1 cellular context compared by ENCODE assay signal in genomic region chr20:50274570-50275430, GRCh38.
A peak's percentile ranks its signal among the peaks of the same experiment; 100 is the strongest.
TF ChIP-seq lines count a peak whose summit lies in the region.

No MANE protein-coding gene starts in this region.

TF ChIP-seq in HepG2, 621 proteins besides CTCF, POLR2A, EP300 and RAD21 (continued from another document and continues in another):
- TF ChIP-seq ZNF724P (CRISPR knock-in tag; IDR thresholded peaks at IDR 0.05; ENCODE audit: borderline replicate concordance): 0 out of 2 replicates have a peak, but pooled peaks have one; percentile 32
- no peak for TF ChIP-seq THYN1 (CRISPR knock-in tag; IDR thresholded peaks at IDR 0.05; ENCODE audit: borderline replicate concordance, low read depth)
- no peak for TF ChIP-seq ZNF17 (CRISPR knock-in tag; IDR thresholded peaks at IDR 0.05)
- TF ChIP-seq FOSL2 (CRISPR knock-in tag; IDR thresholded peaks at IDR 0.05): peak; percentile 90
- peak; percentile 76; the same call in 1 of the 2 replicates for TF ChIP-seq KMT2A (CRISPR knock-in tag; IDR thresholded peaks at IDR 0.05)
- TF ChIP-seq HOXA7 (CRISPR knock-in tag; IDR thresholded peaks at IDR 0.05): no peak
- TF ChIP-seq NFRKB (IDR thresholded peaks at IDR 0.05): no peak
- TF ChIP-seq MAFK (conservative IDR thresholded peaks at IDR 0.05 in 1 of 2, IDR thresholded peaks at IDR 0.05 in 1 of 2; ENCODE audit: low read length in 2 of 2): no peak
- no peak for TF ChIP-seq RNF2 (conservative IDR thresholded peaks at IDR 0.05; ENCODE audit: low read depth)
- no peak for TF ChIP-seq ZNF841 (CRISPR knock-in tag; IDR thresholded peaks at IDR 0.05; ENCODE audit: borderline replicate concordance)
- peak; percentile 97 for TF ChIP-seq HOXA3 (CRISPR knock-in tag; IDR thresholded peaks at IDR 0.05)
- peak; percentile 73 for TF ChIP-seq SSRP1 (CRISPR knock-in tag; IDR thresholded peaks at IDR 0.05)
- no peak for TF ChIP-seq HDAC6 (IDR thresholded peaks at IDR 0.05; ENCODE audit: low read depth, low read length)
- TF ChIP-seq GATAD2A (CRISPR knock-in tag; IDR thresholded peaks at IDR 0.05): peak; percentile 100
- TF ChIP-seq, protein P1, sequence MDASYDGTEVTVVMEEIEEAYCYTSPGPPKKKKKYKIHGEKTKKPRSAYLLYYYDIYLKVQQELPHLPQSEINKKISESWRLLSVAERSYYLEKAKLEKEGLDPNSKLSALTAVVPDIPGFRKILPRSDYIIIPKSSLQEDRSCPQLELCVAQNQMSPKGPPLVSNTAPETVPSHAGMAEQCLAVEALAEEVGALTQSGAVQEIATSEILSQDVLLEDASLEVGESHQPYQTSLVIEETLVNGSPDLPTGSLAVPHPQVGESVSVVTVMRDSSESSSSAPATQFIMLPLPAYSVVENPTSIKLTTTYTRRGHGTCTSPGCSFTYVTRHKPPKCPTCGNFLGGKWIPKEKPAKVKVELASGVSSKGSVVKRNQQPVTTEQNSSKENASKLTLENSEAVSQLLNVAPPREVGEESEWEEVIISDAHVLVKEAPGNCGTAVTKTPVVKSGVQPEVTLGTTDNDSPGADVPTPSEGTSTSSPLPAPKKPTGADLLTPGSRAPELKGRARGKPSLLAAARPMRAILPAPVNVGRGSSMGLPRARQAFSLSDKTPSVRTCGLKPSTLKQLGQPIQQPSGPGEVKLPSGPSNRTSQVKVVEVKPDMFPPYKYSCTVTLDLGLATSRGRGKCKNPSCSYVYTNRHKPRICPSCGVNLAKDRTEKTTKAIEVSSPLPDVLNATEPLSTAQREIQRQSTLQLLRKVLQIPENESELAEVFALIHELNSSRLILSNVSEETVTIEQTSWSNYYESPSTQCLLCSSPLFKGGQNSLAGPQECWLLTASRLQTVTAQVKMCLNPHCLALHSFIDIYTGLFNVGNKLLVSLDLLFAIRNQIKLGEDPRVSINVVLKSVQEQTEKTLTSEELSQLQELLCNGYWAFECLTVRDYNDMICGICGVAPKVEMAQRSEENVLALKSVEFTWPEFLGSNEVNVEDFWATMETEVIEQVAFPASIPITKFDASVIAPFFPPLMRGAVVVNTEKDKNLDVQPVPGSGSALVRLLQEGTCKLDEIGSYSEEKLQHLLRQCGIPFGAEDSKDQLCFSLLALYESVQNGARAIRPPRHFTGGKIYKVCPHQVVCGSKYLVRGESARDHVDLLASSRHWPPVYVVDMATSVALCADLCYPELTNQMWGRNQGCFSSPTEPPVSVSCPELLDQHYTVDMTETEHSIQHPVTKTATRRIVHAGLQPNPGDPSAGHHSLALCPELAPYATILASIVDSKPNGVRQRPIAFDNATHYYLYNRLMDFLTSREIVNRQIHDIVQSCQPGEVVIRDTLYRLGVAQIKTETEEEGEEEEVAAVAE (CRISPR knock-in tag; IDR thresholded peaks at IDR 0.05; ENCODE audit: borderline replicate concordance): 0 out of 2 replicates have a peak, but pooled peaks have one; percentile 59
- TF ChIP-seq, protein P2, sequence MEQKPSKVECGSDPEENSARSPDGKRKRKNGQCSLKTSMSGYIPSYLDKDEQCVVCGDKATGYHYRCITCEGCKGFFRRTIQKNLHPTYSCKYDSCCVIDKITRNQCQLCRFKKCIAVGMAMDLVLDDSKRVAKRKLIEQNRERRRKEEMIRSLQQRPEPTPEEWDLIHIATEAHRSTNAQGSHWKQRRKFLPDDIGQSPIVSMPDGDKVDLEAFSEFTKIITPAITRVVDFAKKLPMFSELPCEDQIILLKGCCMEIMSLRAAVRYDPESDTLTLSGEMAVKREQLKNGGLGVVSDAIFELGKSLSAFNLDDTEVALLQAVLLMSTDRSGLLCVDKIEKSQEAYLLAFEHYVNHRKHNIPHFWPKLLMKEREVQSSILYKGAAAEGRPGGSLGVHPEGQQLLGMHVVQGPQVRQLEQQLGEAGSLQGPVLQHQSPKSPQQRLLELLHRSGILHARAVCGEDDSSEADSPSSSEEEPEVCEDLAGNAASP (CRISPR knock-in tag; IDR thresholded peaks at IDR 0.05; ENCODE audit: borderline replicate concordance): peak; percentile 96
- TF ChIP-seq ZKSCAN5 (CRISPR knock-in tag; IDR thresholded peaks at IDR 0.05): peak; percentile 76
- TF ChIP-seq HHEX (CRISPR knock-in tag; IDR thresholded peaks at IDR 0.05): no peak
- TF ChIP-seq IKZF4 (CRISPR knock-in tag; IDR thresholded peaks at IDR 0.05; ENCODE audit: borderline replicate concordance, low read depth, not compliant biosample characterization): peak; percentile 78
- TF ChIP-seq, protein P3, sequence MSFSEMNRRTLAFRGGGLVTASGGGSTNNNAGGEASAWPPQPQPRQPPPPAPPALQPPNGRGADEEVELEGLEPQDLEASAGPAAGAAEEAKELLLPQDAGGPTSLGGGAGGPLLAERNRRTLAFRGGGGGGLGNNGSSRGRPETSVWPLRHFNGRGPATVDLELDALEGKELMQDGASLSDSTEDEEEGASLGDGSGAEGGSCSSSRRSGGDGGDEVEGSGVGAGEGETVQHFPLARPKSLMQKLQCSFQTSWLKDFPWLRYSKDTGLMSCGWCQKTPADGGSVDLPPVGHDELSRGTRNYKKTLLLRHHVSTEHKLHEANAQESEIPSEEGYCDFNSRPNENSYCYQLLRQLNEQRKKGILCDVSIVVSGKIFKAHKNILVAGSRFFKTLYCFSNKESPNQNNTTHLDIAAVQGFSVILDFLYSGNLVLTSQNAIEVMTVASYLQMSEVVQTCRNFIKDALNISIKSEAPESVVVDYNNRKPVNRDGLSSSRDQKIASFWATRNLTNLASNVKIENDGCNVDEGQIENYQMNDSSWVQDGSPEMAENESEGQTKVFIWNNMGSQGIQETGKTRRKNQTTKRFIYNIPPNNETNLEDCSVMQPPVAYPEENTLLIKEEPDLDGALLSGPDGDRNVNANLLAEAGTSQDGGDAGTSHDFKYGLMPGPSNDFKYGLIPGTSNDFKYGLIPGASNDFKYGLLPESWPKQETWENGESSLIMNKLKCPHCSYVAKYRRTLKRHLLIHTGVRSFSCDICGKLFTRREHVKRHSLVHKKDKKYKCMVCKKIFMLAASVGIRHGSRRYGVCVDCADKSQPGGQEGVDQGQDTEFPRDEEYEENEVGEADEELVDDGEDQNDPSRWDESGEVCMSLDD (CRISPR knock-in tag; IDR thresholded peaks at IDR 0.05; ENCODE audit: borderline replicate concordance): peak; percentile 46; the same call in 1 of the 2 replicates
- peak; percentile 58 for TF ChIP-seq XRCC5 (optimal IDR thresholded peaks at IDR 0.05; ENCODE audit: low read length)
- peak; percentile 93 for TF ChIP-seq PITX1 (CRISPR knock-in tag; IDR thresholded peaks at IDR 0.05)
- peak; percentile 34; the same call in 1 of the 2 replicates for TF ChIP-seq DRAP1 (CRISPR knock-in tag; IDR thresholded peaks at IDR 0.05)
- no peak for TF ChIP-seq KDM5A (IDR thresholded peaks at IDR 0.05; ENCODE audit: borderline replicate concordance, low read length)
- TF ChIP-seq TGIF2 (CRISPR knock-in tag; IDR thresholded peaks at IDR 0.05): 0 out of 2 replicates have a peak, but pooled peaks have one; percentile 24
- peak; percentile 96 for TF ChIP-seq SP4 (CRISPR knock-in tag; IDR thresholded peaks at IDR 0.05)
- no peak; the same call in 1 of the 2 replicates for TF ChIP-seq ZNF639 (CRISPR knock-in tag; conservative IDR thresholded peaks at IDR 0.05)
- TF ChIP-seq ZNF549 (CRISPR knock-in tag; IDR thresholded peaks at IDR 0.05): 0 out of 2 replicates have a peak, but pooled peaks have one; percentile 85
- TF ChIP-seq FOXK1 (CRISPR knock-in tag; IDR thresholded peaks at IDR 0.05; ENCODE audit: borderline replicate concordance, low read depth): peak; percentile 86; the same call in 1 of the 2 replicates
- TF ChIP-seq, protein P4, sequence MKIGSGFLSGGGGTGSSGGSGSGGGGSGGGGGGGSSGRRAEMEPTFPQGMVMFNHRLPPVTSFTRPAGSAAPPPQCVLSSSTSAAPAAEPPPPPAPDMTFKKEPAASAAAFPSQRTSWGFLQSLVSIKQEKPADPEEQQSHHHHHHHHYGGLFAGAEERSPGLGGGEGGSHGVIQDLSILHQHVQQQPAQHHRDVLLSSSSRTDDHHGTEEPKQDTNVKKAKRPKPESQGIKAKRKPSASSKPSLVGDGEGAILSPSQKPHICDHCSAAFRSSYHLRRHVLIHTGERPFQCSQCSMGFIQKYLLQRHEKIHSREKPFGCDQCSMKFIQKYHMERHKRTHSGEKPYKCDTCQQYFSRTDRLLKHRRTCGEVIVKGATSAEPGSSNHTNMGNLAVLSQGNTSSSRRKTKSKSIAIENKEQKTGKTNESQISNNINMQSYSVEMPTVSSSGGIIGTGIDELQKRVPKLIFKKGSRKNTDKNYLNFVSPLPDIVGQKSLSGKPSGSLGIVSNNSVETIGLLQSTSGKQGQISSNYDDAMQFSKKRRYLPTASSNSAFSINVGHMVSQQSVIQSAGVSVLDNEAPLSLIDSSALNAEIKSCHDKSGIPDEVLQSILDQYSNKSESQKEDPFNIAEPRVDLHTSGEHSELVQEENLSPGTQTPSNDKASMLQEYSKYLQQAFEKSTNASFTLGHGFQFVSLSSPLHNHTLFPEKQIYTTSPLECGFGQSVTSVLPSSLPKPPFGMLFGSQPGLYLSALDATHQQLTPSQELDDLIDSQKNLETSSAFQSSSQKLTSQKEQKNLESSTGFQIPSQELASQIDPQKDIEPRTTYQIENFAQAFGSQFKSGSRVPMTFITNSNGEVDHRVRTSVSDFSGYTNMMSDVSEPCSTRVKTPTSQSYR (CRISPR knock-in tag; IDR thresholded peaks at IDR 0.05; ENCODE audit: borderline replicate concordance): peak; percentile 85; the same call in 1 of the 2 replicates
- peak; percentile 84 for TF ChIP-seq WIZ (CRISPR knock-in tag; IDR thresholded peaks at IDR 0.05)
- peak; percentile 46; the same call in 1 of the 2 replicates for TF ChIP-seq ZNF652 (CRISPR knock-in tag; IDR thresholded peaks at IDR 0.05; ENCODE audit: borderline replicate concordance, low read depth)
- peak; percentile 91 for TF ChIP-seq MEIS2 (CRISPR knock-in tag; IDR thresholded peaks at IDR 0.05)
- TF ChIP-seq ZNF768 (CRISPR knock-in tag; IDR thresholded peaks at IDR 0.05): peak; percentile 84; the same call in 1 of the 2 replicates
- TF ChIP-seq, protein P5, sequence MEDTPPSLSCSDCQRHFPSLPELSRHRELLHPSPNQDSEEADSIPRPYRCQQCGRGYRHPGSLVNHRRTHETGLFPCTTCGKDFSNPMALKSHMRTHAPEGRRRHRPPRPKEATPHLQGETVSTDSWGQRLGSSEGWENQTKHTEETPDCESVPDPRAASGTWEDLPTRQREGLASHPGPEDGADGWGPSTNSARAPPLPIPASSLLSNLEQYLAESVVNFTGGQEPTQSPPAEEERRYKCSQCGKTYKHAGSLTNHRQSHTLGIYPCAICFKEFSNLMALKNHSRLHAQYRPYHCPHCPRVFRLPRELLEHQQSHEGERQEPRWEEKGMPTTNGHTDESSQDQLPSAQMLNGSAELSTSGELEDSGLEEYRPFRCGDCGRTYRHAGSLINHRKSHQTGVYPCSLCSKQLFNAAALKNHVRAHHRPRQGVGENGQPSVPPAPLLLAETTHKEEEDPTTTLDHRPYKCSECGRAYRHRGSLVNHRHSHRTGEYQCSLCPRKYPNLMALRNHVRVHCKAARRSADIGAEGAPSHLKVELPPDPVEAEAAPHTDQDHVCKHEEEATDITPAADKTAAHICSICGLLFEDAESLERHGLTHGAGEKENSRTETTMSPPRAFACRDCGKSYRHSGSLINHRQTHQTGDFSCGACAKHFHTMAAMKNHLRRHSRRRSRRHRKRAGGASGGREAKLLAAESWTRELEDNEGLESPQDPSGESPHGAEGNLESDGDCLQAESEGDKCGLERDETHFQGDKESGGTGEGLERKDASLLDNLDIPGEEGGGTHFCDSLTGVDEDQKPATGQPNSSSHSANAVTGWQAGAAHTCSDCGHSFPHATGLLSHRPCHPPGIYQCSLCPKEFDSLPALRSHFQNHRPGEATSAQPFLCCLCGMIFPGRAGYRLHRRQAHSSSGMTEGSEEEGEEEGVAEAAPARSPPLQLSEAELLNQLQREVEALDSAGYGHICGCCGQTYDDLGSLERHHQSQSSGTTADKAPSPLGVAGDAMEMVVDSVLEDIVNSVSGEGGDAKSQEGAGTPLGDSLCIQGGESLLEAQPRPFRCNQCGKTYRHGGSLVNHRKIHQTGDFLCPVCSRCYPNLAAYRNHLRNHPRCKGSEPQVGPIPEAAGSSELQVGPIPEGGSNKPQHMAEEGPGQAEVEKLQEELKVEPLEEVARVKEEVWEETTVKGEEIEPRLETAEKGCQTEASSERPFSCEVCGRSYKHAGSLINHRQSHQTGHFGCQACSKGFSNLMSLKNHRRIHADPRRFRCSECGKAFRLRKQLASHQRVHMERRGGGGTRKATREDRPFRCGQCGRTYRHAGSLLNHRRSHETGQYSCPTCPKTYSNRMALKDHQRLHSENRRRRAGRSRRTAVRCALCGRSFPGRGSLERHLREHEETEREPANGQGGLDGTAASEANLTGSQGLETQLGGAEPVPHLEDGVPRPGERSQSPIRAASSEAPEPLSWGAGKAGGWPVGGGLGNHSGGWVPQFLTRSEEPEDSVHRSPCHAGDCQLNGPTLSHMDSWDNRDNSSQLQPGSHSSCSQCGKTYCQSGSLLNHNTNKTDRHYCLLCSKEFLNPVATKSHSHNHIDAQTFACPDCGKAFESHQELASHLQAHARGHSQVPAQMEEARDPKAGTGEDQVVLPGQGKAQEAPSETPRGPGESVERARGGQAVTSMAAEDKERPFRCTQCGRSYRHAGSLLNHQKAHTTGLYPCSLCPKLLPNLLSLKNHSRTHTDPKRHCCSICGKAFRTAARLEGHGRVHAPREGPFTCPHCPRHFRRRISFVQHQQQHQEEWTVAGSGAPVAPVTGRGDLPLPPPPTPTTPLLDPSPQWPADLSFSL (CRISPR knock-in tag; IDR thresholded peaks at IDR 0.05): peak; percentile 75; the same call in 1 of the 2 replicates
- TF ChIP-seq ZNF510 (CRISPR knock-in tag; IDR thresholded peaks at IDR 0.05; ENCODE audit: low read depth): peak; percentile 17; the same call in 1 of the 2 replicates
- 0 out of 2 replicates have a peak, but pooled peaks have one; percentile 4 for TF ChIP-seq ZNF530 (CRISPR knock-in tag; IDR thresholded peaks at IDR 0.05; ENCODE audit: low read depth)
- no peak for TF ChIP-seq E2F5 (CRISPR knock-in tag; conservative IDR thresholded peaks at IDR 0.05)
- TF ChIP-seq GTF3A (CRISPR knock-in tag; conservative IDR thresholded peaks at IDR 0.05): 0 out of 2 replicates have a peak, but pooled peaks have one; percentile 34
- no peak for TF ChIP-seq NCOA1 (CRISPR knock-in tag; IDR thresholded peaks at IDR 0.05)
- TF ChIP-seq TRIM24 (CRISPR knock-in tag; IDR thresholded peaks at IDR 0.05): 0 out of 2 replicates have a peak, but pooled peaks have one; percentile 82
- TF ChIP-seq FOXM1 (CRISPR knock-in tag; IDR thresholded peaks at IDR 0.05): no peak
